In genomic region chrX:41339148-41339547, GRCh38 we compare ENCODE assay signal across 12 cellular contexts. TPM values are rescaled to one million over a fixed set of nuclear protein-coding genes. Genes with fewer than 3 reads are reported as not detected.
DNase-seq lines count a peak whose midpoint lies in the region; ATAC-seq and TF ChIP-seq lines count a peak whose summit lies in the region.
"Had no signal": no experiment of that assay in that cellular context is flagged by ENCODE, and none has a peak within 500 bp of the region (broad histone marks: within the 10 kb centered on the region; RNA-seq: fewer than 3 reads in every experiment).

No MANE protein-coding gene starts in this region.

- no peaks in the 10 kb centered on the region for H3K27me3 ChIP-seq in ascending aorta
- no peaks in the 10 kb centered on the region for H3K27me3 ChIP-seq in thoracic aorta (replicated peaks; ENCODE audit: insufficient read depth)
- H3K27me3 ChIP-seq: heart right ventricle had no signal

- H3K27me3 Mint-ChIP-seq in activated naive CD4-positive, alpha-beta T cell treated with anti-CD3 and anti-CD28 coated beads, Interleukin-2, amount 50 U/mL, for 24 hours = no peaks in the 10 kb centered on the region
- peaks cover 16 to 51% (median 33%) of the 10 kb centered on the region in 3 donors for H3K27me3 Mint-ChIP-seq in immature natural killer cell (ENCODE audit: low read depth in 3 of 3)
- H3K27me3 Mint-ChIP-seq: dendritic cell treated with granulocyte-macrophage colony-stimulating factor and Interleukin-4, amounts not matched to agents 40 ng/mL and 50 ng/mL, for 4 days had no signal

- H3K4me1 Mint-ChIP-seq in activated naive CD4-positive, alpha-beta T cell treated with anti-CD3 and anti-CD28 coated beads, Interleukin-2, amount 50 U/mL, for 24 hours = peaks cover 37% of the 10 kb centered on the region
- H3K4me1 Mint-ChIP-seq in immature natural killer cell = peaks cover 74 to 90% of the 10 kb centered on the region in 2 donors

- intact Hi-C loops in ascending aorta (cut with DNase I) = no loop called here

- peaks cover 25% of the 10 kb centered on the region for H3K36me3 Mint-ChIP-seq in activated naive CD4-positive, alpha-beta T cell treated with anti-CD3 and anti-CD28 coated beads, Interleukin-2, amount 50 U/mL, for 24 hours
- H3K36me3 Mint-ChIP-seq in immature natural killer cell = peaks cover 12 to 54% (median 32%) of the 10 kb centered on the region in 3 donors

- H3K36me3 ChIP-seq in ascending aorta (peaks cover 45 to 56% of the 10 kb centered on the region in 2 donors), thoracic aorta (peaks cover 26% of the 10 kb centered on the region)

- ATAC-seq in thoracic aorta (ENCODE audit: insufficient number of reproducible peaks, low FRiP score, low read depth) = no peak
- no peak for ATAC-seq in GM19467 (IDR thresholded peaks at IDR 0.05; ENCODE audit: unreplicated experiment)
- ATAC-seq: heart right ventricle had no signal

- peak overlapping the region; percentile 99 for H3K4me3 Mint-ChIP-seq in activated naive CD4-positive, alpha-beta T cell treated with anti-CD3 and anti-CD28 coated beads, Interleukin-2, amount 50 U/mL, for 24 hours
- H3K4me3 Mint-ChIP-seq in immature natural killer cell = peak overlapping the region; percentile 23 to 100 (median 51)
- H3K4me3 Mint-ChIP-seq: dendritic cell treated with granulocyte-macrophage colony-stimulating factor and Interleukin-4, amounts not matched to agents 40 ng/mL and 50 ng/mL, for 4 days had no signal

- H3K9me3 ChIP-seq in ascending aorta = no peaks in the 10 kb centered on the region
- no peaks in the 10 kb centered on the region for H3K9me3 ChIP-seq in thoracic aorta
- H3K9me3 ChIP-seq: heart right ventricle had no signal

- TF ChIP-seq CTCF in ascending aorta (IDR thresholded peaks at IDR 0.05) = no peak
- TF ChIP-seq CTCF in thoracic aorta (IDR thresholded peaks at IDR 0.05) = no peak

- H3K27ac Mint-ChIP-seq in activated naive CD4-positive, alpha-beta T cell treated with anti-CD3 and anti-CD28 coated beads, Interleukin-2, amount 50 U/mL, for 24 hours = peak overlapping the region; percentile 95
- H3K27ac Mint-ChIP-seq in immature natural killer cell = peak overlapping the region in 4 of 6 donors; percentile 8 to 100 (median 82)
- H3K27ac Mint-ChIP-seq: dendritic cell treated with granulocyte-macrophage colony-stimulating factor and Interleukin-4, amounts not matched to agents 40 ng/mL and 50 ng/mL, for 4 days had no signal

- H3K27ac ChIP-seq in ascending aorta (peak overlapping the region in 1 of 2 donors; percentile 21), thoracic aorta (no peak overlapping the region)
- H3K27ac ChIP-seq: heart right ventricle had no signal

- H3K4me1 ChIP-seq in ascending aorta = peaks cover 7 to 21% of the 10 kb centered on the region in 2 donors
- H3K4me1 ChIP-seq in thoracic aorta (ENCODE audit: control insufficient read depth in 1 of 2, low read depth in 2 of 2) = peaks cover 14 to 31% of the 10 kb centered on the region in 2 donors

- H3K4me3 ChIP-seq in ascending aorta (peak overlapping the region; percentile 0 to 82), thoracic aorta (peak overlapping the region; percentile 50)

- no peaks in the 10 kb centered on the region for H3K9me3 Mint-ChIP-seq in activated naive CD4-positive, alpha-beta T cell treated with anti-CD3 and anti-CD28 coated beads, Interleukin-2, amount 50 U/mL, for 24 hours
- no peaks in the 10 kb centered on the region for H3K9me3 Mint-ChIP-seq in immature natural killer cell
- H3K9me3 Mint-ChIP-seq: dendritic cell treated with granulocyte-macrophage colony-stimulating factor and Interleukin-4, amounts not matched to agents 40 ng/mL and 50 ng/mL, for 4 days had no signal

- DNase-seq in activated naive CD4-positive, alpha-beta T cell treated with Interleukin-2 at 50 U/mL for 16 hours = no peak
- DNase-seq in ascending aorta (ENCODE audit: low spot score in 2 of 2) (no peak), immature natural killer cell (no peak), thoracic aorta (ENCODE audit: low spot score) (no peak), HT-29 (ENCODE audit: low spot score) (no peak), amygdala (lab: John Stamatoyannopoulos, UW) (no peak)
- DNase-seq: heart right ventricle, MV-4-11, NCI-H446 treated with DMSO at 0.1 percent for 48 hours had no signal

RNA-seq across cellular contexts. Expression of gene DDX3X, which starts 5.2 kb away (rescaled TPM):
- total RNA-seq in ascending aorta (89.3 TPM), thoracic aorta (100 to 1,000 TPM; 172 to 320 TPM)
- 100 to 1,000 TPM; 113 to 214 (median 160) TPM for polyA plus RNA-seq in immature natural killer cell
- total RNA-seq in HT-29 (2014; rRNA removed; shearing (Covaris generic)) = 100 and 102 TPM in 2 replicates
